1 cellular context compared by ENCODE assay signal in genomic region chr10:76555271-76555670, GRCh38.
TF ChIP-seq lines count a peak whose summit lies in the region.

No MANE protein-coding gene starts in this region.

TF ChIP-seq in IMR-90, 13 proteins besides CTCF, POLR2A, EP300 and RAD21 (continued from another document):
- TF ChIP-seq ELK1 (IDR thresholded peaks at IDR 0.05; ENCODE audit: borderline replicate concordance, low read depth, low read length) (no peak), MXI1 (IDR thresholded peaks at IDR 0.05; ENCODE audit: borderline replicate concordance, low read depth, low read length) (no peak), RFX5 (IDR thresholded peaks at IDR 0.05; ENCODE audit: low read depth, low read length) (no peak), CEBPB (IDR thresholded peaks at IDR 0.05; ENCODE audit: low read depth, low read length) (no peak), NFE2L2 (IDR thresholded peaks at IDR 0.05; ENCODE audit: low read depth, low read length) (no peak), MAFK (IDR thresholded peaks at IDR 0.05; ENCODE audit: low read depth, low read length) (no peak), MAZ (IDR thresholded peaks at IDR 0.05; ENCODE audit: borderline replicate concordance, low read depth, low read length) (no peak), CHD1 (IDR thresholded peaks at IDR 0.05; ENCODE audit: low read depth, low read length) (no peak)
